In genomic region chr1:225778412-225778669, GRCh38 we compare ENCODE assay signal across 8 cellular contexts. TPM values are rescaled to one million over a fixed set of nuclear protein-coding genes. Genes with fewer than 3 reads are reported as not detected.
DNase-seq lines count a peak whose midpoint lies in the region; ATAC-seq and TF ChIP-seq lines count a peak whose summit lies in the region.

No MANE protein-coding gene starts in this region.

- TF ChIP-seq CTCF in AG10803 (conservative IDR thresholded peaks at IDR 0.05; ENCODE audit: low read length) (no peak), epithelial cell of esophagus (IDR thresholded peaks at IDR 0.05; ENCODE audit: insufficient read depth, low read depth, low read length, missing control alignments) (no peak)

- no peak for ATAC-seq in GM19467 (IDR thresholded peaks at IDR 0.05; ENCODE audit: unreplicated experiment)

- H2AFZ ChIP-seq in neuron (ENCODE audit: low read depth, low read length) = peak overlapping the region; percentile 38

- H3K4me3 ChIP-seq in AG10803 (ENCODE audit: low read length) (peak overlapping the region; percentile 86), MG63 (peak overlapping the region; percentile 92), epithelial cell of esophagus (ENCODE audit: low read length) (peak overlapping the region; percentile 89), neuron (ENCODE audit: low read length) (peak overlapping the region; percentile 95)

- H3K27me3 ChIP-seq in MG63 (no peaks in the 10 kb centered on the region), neuron (ENCODE audit: insufficient read depth, low read length) (no peaks in the 10 kb centered on the region)

- DNase-seq in AG10803 (ENCODE audit: low read depth) = no peak
- no peak for DNase-seq in MG63
- DNase-seq in epithelial cell of esophagus (ENCODE audit: low read depth) = no peak
- DNase-seq in NCI-H146 treated with DMSO at 0.1 percent for 48 hours (lab: John Stamatoyannopoulos, UW; ENCODE audit: unreplicated experiment) = no peak
- DNase-seq in hippocampal formation (lab: John Stamatoyannopoulos, UW) = no peak
- DNase-seq in H4 (ENCODE audit: low spot score) = no peak

- H3K4me1 ChIP-seq in neuron (ENCODE audit: insufficient read depth, low read length) = peaks cover 42% of the 10 kb centered on the region

- H3K9me3 ChIP-seq in MG63 = no peaks in the 10 kb centered on the region
- peaks cover 2% of the 10 kb centered on the region for H3K9me3 ChIP-seq in neuron (ENCODE audit: low read length)

- H3K36me3 ChIP-seq in MG63 = peaks cover 44% of the 10 kb centered on the region
- H3K36me3 ChIP-seq in neuron (ENCODE audit: insufficient read depth, low read length) = peaks cover 28% of the 10 kb centered on the region

RNA-seq across cellular contexts. Expression of gene SRP9, which starts 0.7 kb away (rescaled TPM):
- 509 and 971 TPM in 2 replicates for total RNA-seq in MG63 (2014; rRNA removed; shearing (Covaris generic); ENCODE audit: low replicate concordance)
- 607 and 630 TPM in 2 replicates for total RNA-seq in H4 (2014; rRNA removed; shearing (Covaris generic))

RNA-seq across cellular contexts. Expression of gene EPHX1, which starts 31.6 kb away (rescaled TPM):
- 80.7 and 111 TPM in 2 replicates for total RNA-seq in MG63 (2014; rRNA removed; shearing (Covaris generic); ENCODE audit: low replicate concordance)
- total RNA-seq in H4 (2014; rRNA removed; shearing (Covaris generic)) = 106 and 153 TPM in 2 replicates
